Comparison of ENCODE assay signal across 16 cellular contexts in the genomic region with DNA sequence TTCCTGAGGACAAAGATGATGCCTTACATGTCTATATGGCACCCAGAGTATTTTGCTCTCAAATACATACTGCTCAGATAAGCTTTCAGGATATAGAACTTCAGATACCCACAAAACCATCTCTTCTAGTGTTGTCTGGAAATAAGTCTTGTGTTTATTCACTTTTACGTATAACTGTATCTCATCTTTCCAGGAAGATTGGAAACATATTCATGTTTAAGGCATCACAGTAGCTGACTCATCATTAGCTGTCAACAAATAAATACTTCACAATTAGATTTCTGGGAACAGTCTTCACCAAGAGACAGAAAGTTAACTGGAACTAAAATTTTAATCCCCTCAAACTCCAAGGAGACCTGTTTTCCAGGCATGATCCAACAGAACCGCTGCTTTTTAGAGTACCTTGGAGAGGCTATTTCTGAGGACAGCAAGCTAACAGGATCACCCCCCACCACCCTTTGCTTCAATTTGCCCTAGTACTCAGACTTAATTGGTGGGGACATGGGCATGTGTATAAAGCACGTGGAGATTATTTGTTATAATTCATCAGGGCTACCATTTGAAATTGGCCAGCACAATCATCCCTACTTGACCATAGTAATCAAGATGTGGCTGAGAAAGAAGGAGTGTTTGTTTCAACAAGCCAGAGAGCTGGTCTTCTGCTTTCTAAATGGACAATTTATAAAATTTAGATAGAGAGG.
DNase-seq lines count a peak whose midpoint lies in the region; ATAC-seq and TF ChIP-seq lines count a peak whose summit lies in the region.
"Had no signal": no experiment of that assay in that cellular context is flagged by ENCODE, and none has a peak within 500 bp of the region (broad histone marks: within the 10 kb centered on the region; RNA-seq: fewer than 3 reads in every experiment).

No MANE protein-coding gene starts in this region.

- H3K4me3 ChIP-seq in AG09309 (ENCODE audit: control insufficient read depth, low read depth, low read length) (no peak overlapping the region), left lung (no peak overlapping the region)
- H3K4me3 ChIP-seq: coronary artery, upper lobe of left lung had no signal

- H3K36me3 ChIP-seq in left lung = no peaks in the 10 kb centered on the region
- H3K36me3 ChIP-seq: neutrophil, upper lobe of left lung had no signal

- no peaks in the 10 kb centered on the region for H3K36me3 Mint-ChIP-seq in HFFc6 (ENCODE audit: low read depth)
- H3K36me3 Mint-ChIP-seq in brain = no peaks in the 10 kb centered on the region

- H3K4me1 Mint-ChIP-seq in HFFc6 (ENCODE audit: low read depth) (peaks cover 96% of the 10 kb centered on the region), brain (peaks cover 47% of the 10 kb centered on the region)

- intact Hi-C loops in left lung (cut with DNase I) (loop anchor here in 1 of 2 donors (10.0 kb wide), 2 partner anchors 91 to 129 kb away; a partner anchor contains a TSS), posterior cingulate gyrus (cut with DNase I) (no loop called here)

- peak overlapping the region; percentile 96 for H3K27ac Mint-ChIP-seq in HFFc6
- peak overlapping the region in 3 of 5 experiments; percentile 49 to 70 (median 49) for H3K27ac Mint-ChIP-seq in brain
- H3K27ac Mint-ChIP-seq: T-helper 17 cell had no signal

- no peaks in the 10 kb centered on the region for H3K27me3 ChIP-seq in left lung
- H3K27me3 ChIP-seq: neutrophil, upper lobe of left lung had no signal

- H3K4me3 Mint-ChIP-seq in HFFc6 (peak overlapping the region; percentile 63), brain (no peak overlapping the region)
- H3K4me3 Mint-ChIP-seq: T-helper 17 cell had no signal

- no peak for TF ChIP-seq CTCF in AG09309 (IDR thresholded peaks at IDR 0.05; ENCODE audit: control insufficient read depth, insufficient read depth, low read depth, low read length, missing control alignments)
- TF ChIP-seq CTCF in HFFc6 (IDR thresholded peaks at IDR 0.05) = no peak
- no peak for TF ChIP-seq CTCF in brain (conservative IDR thresholded peaks at IDR 0.05)
- TF ChIP-seq CTCF in left lung (IDR thresholded peaks at IDR 0.05) = no peak

- no peaks in the 10 kb centered on the region for H3K9me3 ChIP-seq in left lung
- H3K9me3 ChIP-seq: neutrophil, upper lobe of left lung had no signal

- H3K27me3 Mint-ChIP-seq in HFFc6 (ENCODE audit: insufficient read depth) (peaks cover 1% of the 10 kb centered on the region), brain (peaks cover 19% of the 10 kb centered on the region)

- H3K27ac ChIP-seq in left lung = peak overlapping the region; percentile 77 to 88
- H3K27ac ChIP-seq: coronary artery had no signal

- peak; percentile 89 for DNase-seq in AG09309 (ENCODE audit: low read depth)
- DNase-seq in HFFc6 = peak; percentile 89
- no peak for DNase-seq in left lung
- DNase-seq in posterior cingulate gyrus = no peak
- DNase-seq in NCI-H774 (lab: John Stamatoyannopoulos, UW) = no peak
- no peak for DNase-seq in NCI-H524 treated with DMSO at 0.1 percent for 48 hours (lab: John Stamatoyannopoulos, UW)
- DNase-seq: activated CD8-positive, alpha-beta memory T cell treated with anti-CD3 and anti-CD28 coated beads, Interleukin-2, amount 50 U/mL, for 48 hours; DMS153; Kasumi-1; NCI-H2227 treated with DMSO at 0.1 percent for 48 hours; T-helper 17 cell; upper lobe of left lung had no signal

- H3K9me3 Mint-ChIP-seq in HFFc6 (no peaks in the 10 kb centered on the region), brain (peaks cover 0 to 5% (median 0%) of the 10 kb centered on the region in 5 experiments)

- H3K4me1 ChIP-seq in left lung = peaks cover 44 to 98% of the 10 kb centered on the region in 2 donors

- ATAC-seq in left lung (no peak), GM18519 (IDR thresholded peaks at IDR 0.05; ENCODE audit: low FRiP score, unreplicated experiment) (no peak)
- ATAC-seq: T-helper 17 cell had no signal

Comparison
In these comparisons a context has a peak if more than half of its experiments do, and no peak if none do; other contexts are left out.
1. DNase-seq: peak in AG09309 (single experiment) and HFFc6 (single experiment); none in left lung (0 of 2), posterior cingulate gyrus (0 of 10), NCI-H774 (single experiment) and NCI-H524 treated with DMSO at 0.1 percent for 48 hours (single experiment).